In the genomic region with DNA sequence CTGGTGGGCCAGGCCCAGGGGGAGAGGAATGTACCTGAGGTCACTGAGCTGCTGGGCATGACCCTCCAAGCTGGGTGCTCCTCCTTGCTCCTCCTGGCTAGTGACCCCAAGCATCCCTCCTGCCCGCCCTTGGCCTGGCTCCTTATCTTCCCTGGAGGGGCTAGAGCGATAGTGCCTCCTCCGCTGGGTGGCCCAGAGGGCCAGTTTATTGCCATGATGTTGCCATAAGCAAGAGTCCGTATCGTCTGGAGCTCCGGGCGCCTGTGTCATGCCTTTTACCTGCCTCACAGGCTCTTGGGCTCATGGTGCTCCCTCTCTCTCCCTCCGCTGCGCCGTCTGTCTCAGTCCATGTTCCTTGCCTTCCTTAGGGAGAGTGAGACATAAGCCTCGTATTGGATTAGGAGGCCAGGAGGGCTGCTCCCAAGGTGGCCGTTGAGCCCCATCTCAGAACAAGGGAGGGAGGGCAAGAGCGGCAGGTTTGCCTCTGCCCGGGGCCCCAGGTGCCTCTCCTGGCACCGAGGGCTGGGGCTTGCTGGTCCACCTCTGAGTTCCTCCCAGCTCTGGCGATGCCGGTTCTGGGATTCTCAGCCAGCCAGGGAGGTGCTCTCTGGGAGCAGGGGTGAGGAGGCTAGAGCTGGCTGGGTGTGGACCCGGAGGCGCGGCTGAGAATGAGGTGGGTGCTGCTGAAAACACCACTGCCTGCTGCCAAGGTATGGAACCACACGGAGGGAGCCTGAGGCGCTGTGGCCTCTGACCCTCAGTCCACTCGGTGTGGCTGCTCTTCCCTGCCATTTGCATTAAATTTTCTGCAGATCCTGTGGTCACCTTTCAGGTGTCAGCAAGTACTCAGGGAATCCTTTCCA, we compare ENCODE assay signal across 33 cellular contexts. TPM values are rescaled to one million over a fixed set of nuclear protein-coding genes. Genes with fewer than 3 reads are reported as not detected.
"Had no signal": no experiment of that assay in that cellular context is flagged by ENCODE, and none has a peak within 500 bp of the region (broad histone marks: within the 10 kb centered on the region; RNA-seq: fewer than 3 reads in every experiment).

No MANE protein-coding gene starts in this region.

- H3K36me3 Mint-ChIP-seq: activated CD4-positive, alpha-beta memory T cell treated with anti-CD3 and anti-CD28 coated beads for 36 hours; activated naive CD4-positive, alpha-beta T cell treated with anti-CD3 and anti-CD28 coated beads, Interleukin-2, amount 50 U/mL, for 72 hours; WTC11 had no signal

- H3K9me3 Mint-ChIP-seq: activated CD4-positive, alpha-beta memory T cell treated with anti-CD3 and anti-CD28 coated beads for 36 hours; activated naive CD4-positive, alpha-beta T cell treated with anti-CD3 and anti-CD28 coated beads for 36 hours; activated naive CD4-positive, alpha-beta T cell treated with anti-CD3 and anti-CD28 coated beads, Interleukin-2, amount 50 U/mL, for 72 hours; activated T-cell treated with anti-CD3 and anti-CD28 coated beads, Interleukin-2, amount 50 U/mL, for 4 hours; activated T-helper 1 cell treated with anti-CD3 and anti-CD28 coated beads, Interleukin-12 subunit alpha, Interleukin-12 subunit beta, Interleukin-2, Interleukin-4 antibody, amounts not matched to agents 30 ng/mL and 10 ng/mL and 1 ng/mL, durations not matched to agents 14 hours and 24 hours and 36 hours; central memory CD8-positive, alpha-beta T cell; T-helper 1 cell treated with Interleukin-12 subunit alpha and Interleukin-12 subunit beta and Interleukin-4 antibody, amounts not matched to agents 30 μg/mL and 1 μg/mL, for 36 hours; T-helper 2 cell treated with Interferon-gamma antibody and Interleukin-4, amounts not matched to agents 5 μg/mL and 100 μg/mL, for 36 hours; WTC11 had no signal

- H3K27me3 Mint-ChIP-seq: activated CD4-positive, alpha-beta T cell treated with anti-CD3 and anti-CD28 coated beads for 36 hours had no signal

- H3K4me1 Mint-ChIP-seq: activated CD4-positive, alpha-beta T cell treated with anti-CD3 and anti-CD28 coated beads for 36 hours; central memory CD8-positive, alpha-beta T cell had no signal

- H3K4me1 ChIP-seq: adrenal gland, body of pancreas, SJSA1 had no signal

- H3K27ac Mint-ChIP-seq: activated CD4-positive, alpha-beta memory T cell treated with anti-CD3 and anti-CD28 coated beads for 36 hours; activated CD4-positive, alpha-beta T cell treated with anti-CD3 and anti-CD28 coated beads for 36 hours; activated naive CD4-positive, alpha-beta T cell treated with anti-CD3 and anti-CD28 coated beads for 36 hours; activated naive CD4-positive, alpha-beta T cell treated with anti-CD3 and anti-CD28 coated beads, Interleukin-2, amount 50 U/mL, for 72 hours; activated T-helper 1 cell treated with anti-CD3 and anti-CD28 coated beads, Interleukin-12 subunit alpha, Interleukin-12 subunit beta, Interleukin-2, Interleukin-4 antibody, amounts not matched to agents 30 ng/mL and 10 ng/mL and 1 ng/mL, durations not matched to agents 14 hours and 24 hours and 36 hours; T-helper 1 cell treated with Interleukin-12 subunit alpha and Interleukin-12 subunit beta and Interleukin-4 antibody, amounts not matched to agents 30 μg/mL and 1 μg/mL, for 36 hours; T-helper 2 cell treated with Interferon-gamma antibody and Interleukin-4, amounts not matched to agents 5 μg/mL and 100 μg/mL, for 36 hours; WTC11 had no signal

- H3K36me3 ChIP-seq: adrenal gland, SJSA1 had no signal

- H3K4me3 ChIP-seq: adrenal gland, body of pancreas, SJSA1 had no signal

- DNase-seq: activated CD4-positive, alpha-beta memory T cell treated with anti-CD3 and anti-CD28 coated beads for 36 hours; activated CD4-positive, alpha-beta T cell treated with anti-CD3 and anti-CD28 coated beads for 36 hours; activated CD4-positive, alpha-beta T cell treated with anti-CD3 and anti-CD28 coated beads, Interleukin-2, amount 50 U/mL, for 1 hour; activated CD8-positive, alpha-beta memory T cell treated with anti-CD3 and anti-CD28 coated beads, Interleukin-2, amount 50 U/mL, for 4 hours; activated gamma-delta T cell treated with Interleukin-2 at 50 U/mL for 16 hours; activated naive CD4-positive, alpha-beta T cell treated with anti-CD3 and anti-CD28 coated beads for 36 hours; activated T-cell treated with anti-CD3 and anti-CD28 coated beads for 4 hours; activated T-cell treated with anti-CD3 and anti-CD28 coated beads, Interleukin-2, amount 50 U/mL, for 4 hours; adrenal gland; body of pancreas; NCI-H1092 treated with DMSO at 0.1 percent for 48 hours; NCI-H1417; NCI-H146; NCI-H187; NCI-H2029 treated with DMSO at 0.1 percent for 48 hours; NCI-H2107; NCI-H2171; NCI-H446 treated with DMSO at 0.1 percent for 48 hours; NCI-H524; NCI-H69; NK-92 treated with Interleukin-12 subunit alpha and Interleukin-12 subunit beta, amount 100 ng/mL, for 24 hours; PC-3; SHP77 treated with DMSO at 0.1 percent for 48 hours; SK-N-SH had no signal

- H3K9me3 ChIP-seq: adrenal gland, body of pancreas, SJSA1, SK-N-SH had no signal

- ATAC-seq: activated CD4-positive, alpha-beta T cell treated with anti-CD3 and anti-CD28 coated beads for 36 hours; activated CD4-positive, CD25-positive, alpha-beta regulatory T cell treated with anti-CD3 and anti-CD28 coated beads, Interleukin-2, amount 50 U/mL, for 24 hours; activated naive CD4-positive, alpha-beta T cell treated with anti-CD3 and anti-CD28 coated beads, Interleukin-2, amount 50 U/mL, for 72 hours; activated T-cell treated with anti-CD3 and anti-CD28 coated beads, Interleukin-2, amount 50 U/mL, for 4 hours; body of pancreas; PC-3; WTC11 had no signal

- H3K4me3 Mint-ChIP-seq: activated CD4-positive, alpha-beta memory T cell treated with anti-CD3 and anti-CD28 coated beads for 36 hours; activated CD4-positive, alpha-beta T cell treated with anti-CD3 and anti-CD28 coated beads for 36 hours; activated naive CD4-positive, alpha-beta T cell treated with anti-CD3 and anti-CD28 coated beads for 36 hours; activated T-cell treated with anti-CD3 and anti-CD28 coated beads, Interleukin-2, amount 50 U/mL, for 4 hours; activated T-helper 1 cell treated with anti-CD3 and anti-CD28 coated beads, Interleukin-12 subunit alpha, Interleukin-12 subunit beta, Interleukin-2, Interleukin-4 antibody, amounts not matched to agents 30 ng/mL and 10 ng/mL and 1 ng/mL, durations not matched to agents 14 hours and 24 hours and 36 hours; central memory CD8-positive, alpha-beta T cell; T-helper 1 cell treated with Interleukin-12 subunit alpha and Interleukin-12 subunit beta and Interleukin-4 antibody, amounts not matched to agents 30 μg/mL and 1 μg/mL, for 36 hours; T-helper 2 cell treated with Interferon-gamma antibody and Interleukin-4, amounts not matched to agents 5 μg/mL and 100 μg/mL, for 36 hours; WTC11 had no signal

- H3K27me3 ChIP-seq: adrenal gland, body of pancreas had no signal

- H3K27ac ChIP-seq: adrenal gland, body of pancreas, KMS-11, SJSA1 had no signal

RNA-seq across cellular contexts. Expression of a gene that starts 22.6 kb away (rescaled TPM):
- total RNA-seq: activated CD4-positive, alpha-beta memory T cell treated with anti-CD3 and anti-CD28 coated beads for 36 hours; activated CD4-positive, alpha-beta T cell treated with anti-CD3 and anti-CD28 coated beads for 36 hours; activated naive CD4-positive, alpha-beta T cell treated with anti-CD3 and anti-CD28 coated beads for 36 hours; activated naive CD4-positive, alpha-beta T cell treated with anti-CD3 and anti-CD28 coated beads, Interleukin-2, amount 50 U/mL, for 72 hours; activated T-cell treated with anti-CD3 and anti-CD28 coated beads, Interleukin-2, amount 50 U/mL, for 4 hours; activated T-helper 1 cell treated with anti-CD3 and anti-CD28 coated beads, Interleukin-12 subunit alpha, Interleukin-12 subunit beta, Interleukin-2, Interleukin-4 antibody, amounts not matched to agents 30 ng/mL and 10 ng/mL and 1 ng/mL, durations not matched to agents 14 hours and 24 hours and 36 hours had no signal
